8 cellular contexts compared by ENCODE assay signal in genomic region chr22:46250035-46250782, GRCh38. TPM values are rescaled to one million over a fixed set of nuclear protein-coding genes. Genes with fewer than 3 reads are reported as not detected.
DNase-seq lines count a peak whose midpoint lies in the region; ATAC-seq and TF ChIP-seq lines count a peak whose summit lies in the region.

Gene CDPF1, minus strand, starts transcription at chr22:46250293. Its CDS starts 2,009 bp downstream, at chr22:46248284.

- WGBS in SK-N-SH (ENCODE audit: low lambda C conversion rate) = 7% methylated on average over 5 of the region's 89 CpGs
- WGBS in thymus = under 1% methylated on average over 89 of the region's 89 CpGs

- CTCF ChIA-PET in SK-N-SH (lab: Yijun Ruan, JAX) = interaction anchor here (0.7 to 1.3 kb wide), 6 partner anchors 9 to 133 kb away, joined by 3 to 4 read pairs (median 4); partner anchors contain the start of gene GTSE1

- no peaks in the 10 kb centered on the region for H3K9me2 ChIP-seq in Loucy (replicated peaks; ENCODE audit: low read depth, low read length)
- H3K9me2 ChIP-seq in SK-N-SH = no peaks in the 10 kb centered on the region

- peak within 1 kb of the TSS; percentile 64 to 92 for H3K27ac ChIP-seq in SK-N-SH (ENCODE audit: low read depth in 2 of 2, low read length in 1 of 2)
- H3K27ac ChIP-seq in thymus (ENCODE audit: low read depth) = peak within 1 kb of the TSS; percentile 61

- TF ChIP-seq CTCF in Loucy (conservative IDR thresholded peaks at IDR 0.05; ENCODE audit: low read length) (peak; percentile 17; the same call in 1 of the 2 replicates), SK-N-SH (IDR thresholded peaks at IDR 0.05) (no peak), glutamatergic neuron (IDR thresholded peaks at IDR 0.05; ENCODE audit: partially characterized antibody, unreplicated experiment) (no peak), osteocyte (IDR thresholded peaks at IDR 0.05) (peak; percentile 9)

- H3K4me1 ChIP-seq in Loucy (ENCODE audit: insufficient read depth, low read length, poor library complexity, severe bottlenecking) (peaks cover 72% of the 10 kb centered on the region), SK-N-SH (ENCODE audit: control insufficient read depth in 1 of 2, insufficient read depth in 2 of 2, low read depth in 1 of 2, low read length in 1 of 2) (peaks cover 0 to 48% of the 10 kb centered on the region in 2 experiments; a peak in 3 of 4 replicates), thymus (ENCODE audit: control insufficient read depth, insufficient read depth, low read length) (peaks cover 15% of the 10 kb centered on the region)

- H3K79me2 ChIP-seq in Loucy (ENCODE audit: insufficient read depth, low read length) (peaks cover 75% of the 10 kb centered on the region), SK-N-SH (ENCODE audit: insufficient read depth) (peaks cover 30% of the 10 kb centered on the region)

- peak; percentile 95 to 96 for ATAC-seq in activated naive CD4-positive, alpha-beta T cell treated with anti-CD3 and anti-CD28 coated beads, Interleukin-2, amount 50 U/mL, for 72 hours

- H3K27me3 Mint-ChIP-seq in glutamatergic neuron (ENCODE audit: unreplicated experiment) (peaks cover 7% of the 10 kb centered on the region), osteocyte (ENCODE audit: unreplicated experiment) (no peaks in the 10 kb centered on the region)

- H3K4me2 ChIP-seq in Loucy (ENCODE audit: low read depth, low read length, poor library complexity, severe bottlenecking) = peak within 1 kb of the TSS; percentile 86
- peak within 1 kb of the TSS; percentile 98 for H3K4me2 ChIP-seq in SK-N-SH

- TF ChIP-seq EP300 in SK-N-SH (IDR thresholded peaks at IDR 0.05; ENCODE audit: borderline replicate concordance in 1 of 2, low read depth in 1 of 2, low read length in 1 of 2) = no peak

- H3K9ac ChIP-seq in Loucy (ENCODE audit: low read depth, low read length, poor library complexity, severe bottlenecking) = peak within 1 kb of the TSS; percentile 95
- H3K9ac ChIP-seq in SK-N-SH = peak within 1 kb of the TSS; percentile 80

- H3K4me1 Mint-ChIP-seq in glutamatergic neuron (ENCODE audit: low read depth, unreplicated experiment) (no peaks in the 10 kb centered on the region), osteocyte (ENCODE audit: unreplicated experiment) (peaks cover 18% of the 10 kb centered on the region)

- H3K27me3 ChIP-seq in H7 (ENCODE audit: control insufficient read depth, insufficient read depth, low read length) = peaks cover 5% of the 10 kb centered on the region; the same call in 1 of the 2 replicates
- H3K27me3 ChIP-seq in Loucy (ENCODE audit: insufficient read depth, low read length, poor library complexity, severe bottlenecking) = no peaks in the 10 kb centered on the region
- H3K27me3 ChIP-seq in SK-N-SH (ENCODE audit: insufficient read depth) = no peaks in the 10 kb centered on the region
- H3K27me3 ChIP-seq in thymus (ENCODE audit: control insufficient read depth, insufficient read depth) = no peaks in the 10 kb centered on the region

- DNase-seq in GM04503 (ENCODE audit: low read depth) (peak; percentile 34), H7 (peak; percentile 97), SK-N-SH (peak; percentile 98), glutamatergic neuron (peak; percentile 93), osteocyte (ENCODE audit: extremely low spot score, unreplicated experiment) (peak; percentile 95)
- peak; percentile 92 to 94 for DNase-seq in activated naive CD4-positive, alpha-beta T cell treated with anti-CD3 and anti-CD28 coated beads, Interleukin-2, amount 50 U/mL, for 72 hours (ENCODE audit: low spot score in 2 of 2)

- H3F3A ChIP-seq in Loucy (ENCODE audit: low read depth) (no peaks in the 10 kb centered on the region), SK-N-SH (replicated peaks; ENCODE audit: insufficient read depth) (peaks cover 5% of the 10 kb centered on the region)

- H3K27ac Mint-ChIP-seq in activated naive CD4-positive, alpha-beta T cell treated with anti-CD3 and anti-CD28 coated beads, Interleukin-2, amount 50 U/mL, for 72 hours = peak within 1 kb of the TSS; percentile 89 to 91
- H3K27ac Mint-ChIP-seq in glutamatergic neuron (ENCODE audit: unreplicated experiment) = peak within 1 kb of the TSS; percentile 48
- H3K27ac Mint-ChIP-seq in osteocyte (ENCODE audit: unreplicated experiment) = peak within 1 kb of the TSS; percentile 31

- peak within 1 kb of the TSS; percentile 85 for H3K4me3 Mint-ChIP-seq in glutamatergic neuron (ENCODE audit: unreplicated experiment)
- peak within 1 kb of the TSS; percentile 77 for H3K4me3 Mint-ChIP-seq in osteocyte (ENCODE audit: unreplicated experiment)

- TF ChIP-seq RAD21 in SK-N-SH (IDR thresholded peaks at IDR 0.05; ENCODE audit: low read length) = no peak; the same call in 1 of the 2 replicates

- H3K4me3 ChIP-seq in H7 (ENCODE audit: insufficient read depth, low read depth, low read length) = peak within 1 kb of the TSS; percentile 93
- peak within 1 kb of the TSS; percentile 84 for H3K4me3 ChIP-seq in Loucy (ENCODE audit: low read length, poor library complexity, severe bottlenecking)
- H3K4me3 ChIP-seq in SK-N-SH (ENCODE audit: low read depth in 2 of 2, low read length in 1 of 2) = peak within 1 kb of the TSS; percentile 91 to 93
- peak within 1 kb of the TSS; percentile 55 for H3K4me3 ChIP-seq in thymus (ENCODE audit: low read length)

- H2AFZ ChIP-seq in Loucy (ENCODE audit: low read length) (no peak within 1 kb of the TSS), SK-N-SH (ENCODE audit: low read depth) (peak within 1 kb of the TSS; percentile 79)

- peaks cover 16% of the 10 kb centered on the region in 2 donors for H3K36me3 Mint-ChIP-seq in activated naive CD4-positive, alpha-beta T cell treated with anti-CD3 and anti-CD28 coated beads, Interleukin-2, amount 50 U/mL, for 72 hours
- H3K36me3 Mint-ChIP-seq in glutamatergic neuron (ENCODE audit: unreplicated experiment) (no peaks in the 10 kb centered on the region), osteocyte (ENCODE audit: unreplicated experiment) (no peaks in the 10 kb centered on the region)

- H4K20me1 ChIP-seq in Loucy (ENCODE audit: insufficient read depth, low read length, poor library complexity, severe bottlenecking) = no peaks in the 10 kb centered on the region
- no peaks in the 10 kb centered on the region for H4K20me1 ChIP-seq in SK-N-SH (ENCODE audit: insufficient read depth)

- no peaks in the 10 kb centered on the region for H3K9me3 Mint-ChIP-seq in activated naive CD4-positive, alpha-beta T cell treated with anti-CD3 and anti-CD28 coated beads, Interleukin-2, amount 50 U/mL, for 72 hours
- H3K9me3 Mint-ChIP-seq in glutamatergic neuron (ENCODE audit: unreplicated experiment) = peaks cover 2% of the 10 kb centered on the region
- H3K9me3 Mint-ChIP-seq in osteocyte (ENCODE audit: unreplicated experiment) = no peaks in the 10 kb centered on the region

- POLR2A ChIA-PET in SK-N-SH (lab: Yijun Ruan, JAX) = interaction anchor here (0.9 to 1.9 kb wide), 3 partner anchors 9 to 41 kb away, joined by 5 to 12 read pairs (median 6); partner anchors contain the start of gene TTC38

- no peaks in the 10 kb centered on the region for H3K9me3 ChIP-seq in Loucy (ENCODE audit: insufficient read depth, low read depth, low read length)
- H3K9me3 ChIP-seq in SK-N-SH = no peaks in the 10 kb centered on the region
- H3K9me3 ChIP-seq in thymus (ENCODE audit: control insufficient read depth) = no peaks in the 10 kb centered on the region

- H3K36me3 ChIP-seq in H7 (replicated peaks; ENCODE audit: control insufficient read depth, insufficient read depth, low read length) = no peaks in the 10 kb centered on the region
- no peaks in the 10 kb centered on the region for H3K36me3 ChIP-seq in Loucy (ENCODE audit: insufficient read depth, low read length)
- peaks cover 3 to 7% of the 10 kb centered on the region in 2 experiments for H3K36me3 ChIP-seq in SK-N-SH (replicated peaks in 1 of 2; ENCODE audit: control insufficient read depth in 1 of 2, insufficient read depth in 2 of 2, low read length in 1 of 2)
- peaks cover 3% of the 10 kb centered on the region for H3K36me3 ChIP-seq in thymus (ENCODE audit: control insufficient read depth, insufficient read depth)

TF ChIP-seq in SK-N-SH, 30 proteins besides CTCF, POLR2A, EP300 and RAD21 (continues in another document):
- TF ChIP-seq TAF1 (IDR thresholded peaks at IDR 0.05; ENCODE audit: borderline replicate concordance, low read depth, low read length) = peak; percentile 77
- TF ChIP-seq IRF3 (IDR thresholded peaks at IDR 0.05; ENCODE audit: low read depth, low read length) = no peak
- TF ChIP-seq RFX5 (IDR thresholded peaks at IDR 0.05; ENCODE audit: low read length) = no peak
- TF ChIP-seq FOXJ3 (CRISPR knock-in tag; IDR thresholded peaks at IDR 0.05) = peak; percentile 53; the same call in 1 of the 2 replicates
- TF ChIP-seq GABPA (IDR thresholded peaks at IDR 0.05; ENCODE audit: low read depth) = peak; percentile 79
- TF ChIP-seq NRF1 (IDR thresholded peaks at IDR 0.05; ENCODE audit: low read depth, low read length) = peak; percentile 86
- TF ChIP-seq MXI1 (IDR thresholded peaks at IDR 0.05; ENCODE audit: low read depth, low read length) = peak; percentile 74
- TF ChIP-seq SMC3 (IDR thresholded peaks at IDR 0.05; ENCODE audit: low read depth, low read length) = 0 out of 2 replicates have a peak, but pooled peaks have one; percentile 7
- TF ChIP-seq MAX (IDR thresholded peaks at IDR 0.05; ENCODE audit: low read depth) = peak; percentile 97
- TF ChIP-seq RCOR1 (IDR thresholded peaks at IDR 0.05; ENCODE audit: low read length) = no peak
- TF ChIP-seq POLR2AphosphoS5 (IDR thresholded peaks at IDR 0.05; ENCODE audit: low read depth, low read length) = peak; percentile 89
- peak; percentile 19 for TF ChIP-seq CHD2 (IDR thresholded peaks at IDR 0.05; ENCODE audit: low read length, partially characterized antibody)

RNA-seq across cellular contexts. Expression of gene CDPF1, which starts in this region (rescaled TPM):
- total RNA-seq in H7 (2014; rRNA removed; shearing (Covaris generic)) = 24.5 and 29.3 TPM in 2 replicates
- polyA plus RNA-seq in SK-N-SH (2012; rRNA removed) (25.3 and 29.0 TPM in 2 replicates), thymus (16.1 TPM)
- polyA plus RNA-seq in SK-N-SH (2012; cell fraction: cytosol; rRNA removed) = 14.3 and 15.7 TPM in 2 replicates
- 62.8 and 66.9 TPM in 2 replicates for polyA plus RNA-seq in SK-N-SH (2012; cell fraction: nucleus; rRNA removed)
- 1 to 10 TPM; 7.5 to 8.8 TPM for total RNA-seq in activated naive CD4-positive, alpha-beta T cell treated with anti-CD3 and anti-CD28 coated beads, Interleukin-2, amount 50 U/mL, for 72 hours
- total RNA-seq in glutamatergic neuron (ENCODE audit: unreplicated experiment) (6.9 TPM), osteocyte (8.1 and 11.1 TPM in 2 replicates)

Comparison
In these comparisons a context has a peak if more than half of its experiments do, and no peak if none do; other contexts are left out.
1. Peak in every context shown above with its lines: DNase-seq, ATAC-seq, H3K4me3 ChIP-seq and H3K27ac ChIP-seq.
2. DNase-seq: peak in every context shown above with its lines; median percentile 98 in SK-N-SH; 97 in H7; 95 in osteocyte; 93 in activated naive CD4-positive, alpha-beta T cell treated with anti-CD3 and anti-CD28 coated beads, Interleukin-2, amount 50 U/mL, for 72 hours; 93 in glutamatergic neuron; 34 in GM04503.
3. CTCF ChIP-seq: peak in Loucy (single experiment) and osteocyte (single experiment); none in SK-N-SH (single experiment) and glutamatergic neuron (single experiment).
4. H3K27ac Mint-ChIP-seq: peak in every context shown above with its lines; median percentile 90 in activated naive CD4-positive, alpha-beta T cell treated with anti-CD3 and anti-CD28 coated beads, Interleukin-2, amount 50 U/mL, for 72 hours; 48 in glutamatergic neuron; 31 in osteocyte.